In genomic region chr17:7886227-7887037, GRCh38 we compare ENCODE assay signal across 8 cellular contexts. TPM values are rescaled to one million over a fixed set of nuclear protein-coding genes. Genes with fewer than 3 reads are reported as not detected.
DNase-seq lines count a peak whose midpoint lies in the region; ATAC-seq and TF ChIP-seq lines count a peak whose summit lies in the region.

No MANE protein-coding gene starts in this region.

- H2BK120ac ChIP-seq in H9 (ENCODE audit: low read depth, low read length, poor library complexity, severe bottlenecking), result no peak overlapping the region

- H3K27me3 Mint-ChIP-seq in H9 (ENCODE audit: low read depth), result no peaks in the 10 kb centered on the region; the same call in none of the 2 replicates
- no peaks in the 10 kb centered on the region for H3K27me3 Mint-ChIP-seq in activated naive CD8-positive, alpha-beta T cell treated with anti-CD3 and anti-CD28 coated beads, Interleukin-2, amount 50 U/mL, for 24 hours

- no peak overlapping the region for H2BK5ac ChIP-seq in H9 (ENCODE audit: insufficient read length, low read length)

- peaks cover 4% of the 10 kb centered on the region for H3K36me3 ChIP-seq in iPS-15b (ENCODE audit: control insufficient read depth, insufficient read depth, low read length)

- H3K18ac ChIP-seq in H9 (ENCODE audit: insufficient read length, low read depth, low read length), result no peak overlapping the region

- H2AFZ ChIP-seq in H9 (ENCODE audit: low read length), result no peak overlapping the region

- POLR2A ChIA-PET in AG04450 (lab: Yijun Ruan, JAX), result interaction anchor here (0.6 to 1.7 kb wide), 2 partner anchors 29 to 63 kb away, joined by 4 to 8 read pairs; partner anchors contain the start of gene NAA38

- no peak overlapping the region for H2BK15ac ChIP-seq in H9 (ENCODE audit: low read depth, low read length)

- no peak overlapping the region for H3T11ph ChIP-seq in H9 (ENCODE audit: low read length)

- DNase-seq in AG04450 (ENCODE audit: low read depth, low spot score), result no peak
- DNase-seq in H9, result peak; percentile 69
- DNase-seq in SHP77 treated with DMSO at 0.1 percent for 48 hours (lab: John Stamatoyannopoulos, UW), result peak; percentile 44
- DNase-seq in activated naive CD8-positive, alpha-beta T cell treated with anti-CD3 and anti-CD28 coated beads, Interleukin-2, amount 50 U/mL, for 24 hours, result peak; percentile 69
- DNase-seq in stimulated activated CD4-positive, alpha-beta T cell treated with anti-CD3 and anti-CD28 coated beads, Interleukin-15, amount 100 ng/mL, for 1 hour (ENCODE audit: low read depth in 1 of 2, low spot score in 1 of 2), result peak; percentile 16 to 32

- H3K4me2 ChIP-seq in H9 (ENCODE audit: insufficient read depth, insufficient read length, low read length), result peak overlapping the region; percentile 82

- H3K79me2 ChIP-seq in H9 (ENCODE audit: insufficient read depth, low read length), result no peaks in the 10 kb centered on the region

- no peak overlapping the region for H4K8ac ChIP-seq in H9 (replicated peaks; ENCODE audit: insufficient read length, low read depth, low read length)

- H3K56ac ChIP-seq in H9 (ENCODE audit: insufficient read length, low read depth, low read length), result no peak overlapping the region

- no peaks in the 10 kb centered on the region for H3K27me3 ChIP-seq in AG04450 (ENCODE audit: control insufficient read depth, insufficient read depth, low read length)
- no peaks in the 10 kb centered on the region; the same call in 1 of the 2 replicates for H3K27me3 ChIP-seq in H9 (ENCODE audit: insufficient read depth, low read length)
- H3K27me3 ChIP-seq in iPS-15b (ENCODE audit: control insufficient read depth, insufficient read depth, low read length), result no peaks in the 10 kb centered on the region

- peaks cover 0 to 8% (median 0%) of the 10 kb centered on the region in 3 experiments; a peak in 2 of 7 replicates for H3K36me3 Mint-ChIP-seq in H9 (ENCODE audit: insufficient read depth in 1 of 3, low read depth in 3 of 3)
- peaks cover 22% of the 10 kb centered on the region for H3K36me3 Mint-ChIP-seq in activated naive CD8-positive, alpha-beta T cell treated with anti-CD3 and anti-CD28 coated beads, Interleukin-2, amount 50 U/mL, for 24 hours (ENCODE audit: low read depth)

- no peak overlapping the region for H2AK5ac ChIP-seq in H9 (ENCODE audit: insufficient read length, low read length)

- peak overlapping the region in 1 of 3 experiments; percentile 18; a peak in 1 of 7 replicates for H3K27ac Mint-ChIP-seq in H9
- H3K27ac Mint-ChIP-seq in activated naive CD8-positive, alpha-beta T cell treated with anti-CD3 and anti-CD28 coated beads, Interleukin-2, amount 50 U/mL, for 24 hours, result no peak overlapping the region

- H3K9me3 Mint-ChIP-seq in H9, result no peaks in the 10 kb centered on the region
- H3K9me3 Mint-ChIP-seq in activated naive CD8-positive, alpha-beta T cell treated with anti-CD3 and anti-CD28 coated beads, Interleukin-2, amount 50 U/mL, for 24 hours, result no peaks in the 10 kb centered on the region

- no peak overlapping the region for H3K9ac ChIP-seq in H9 (ENCODE audit: extremely low read depth, insufficient read length, low read length)
- peak overlapping the region; percentile 9 for H3K9ac ChIP-seq in iPS-15b (ENCODE audit: low read depth, low read length)

- H3K4me1 Mint-ChIP-seq in H9, result peaks cover 3 to 4% of the 10 kb centered on the region in 2 experiments
- peaks cover 10% of the 10 kb centered on the region for H3K4me1 Mint-ChIP-seq in activated naive CD8-positive, alpha-beta T cell treated with anti-CD3 and anti-CD28 coated beads, Interleukin-2, amount 50 U/mL, for 24 hours

- no peaks in the 10 kb centered on the region; the same call in 1 of the 2 replicates for H3K9me3 ChIP-seq in AG04450 (ENCODE audit: control insufficient read depth, insufficient read depth, low read length)
- H3K9me3 ChIP-seq in H9 (ENCODE audit: control insufficient read depth, low read depth, low read length), result no peaks in the 10 kb centered on the region
- no peaks in the 10 kb centered on the region for H3K9me3 ChIP-seq in iPS-15b (ENCODE audit: control insufficient read depth, insufficient read depth, low read length)

- H3K4me1 ChIP-seq in H9 (ENCODE audit: insufficient read depth, low read length), result no peaks in the 10 kb centered on the region
- peaks cover 6% of the 10 kb centered on the region for H3K4me1 ChIP-seq in iPS-15b (ENCODE audit: control insufficient read depth, insufficient read depth, low read length)

- no peak overlapping the region for H2BK20ac ChIP-seq in H9 (ENCODE audit: low read depth, low read length, poor library complexity, severe bottlenecking)

- no peaks in the 10 kb centered on the region for H3K79me1 ChIP-seq in H9 (ENCODE audit: insufficient read depth, low read depth, low read length, poor library complexity, severe bottlenecking)

- no peak overlapping the region for H4K91ac ChIP-seq in H9 (ENCODE audit: insufficient read length, low read depth, low read length)

- no CpG with 5 or more reads among the region's 30 CpGs for WGBS in H9 (ENCODE audit: extremely low coverage, insufficient read length, low lambda C conversion rate)

- H3K4ac ChIP-seq in H9 (ENCODE audit: low read depth, low read length), result no peak overlapping the region

- H2BK12ac ChIP-seq in H9 (ENCODE audit: insufficient read length, low read depth, low read length), result no peak overlapping the region

- no peak overlapping the region for H4K5ac ChIP-seq in H9 (ENCODE audit: insufficient read length, low read depth, low read length)

- ATAC-seq in activated naive CD8-positive, alpha-beta T cell treated with anti-CD3 and anti-CD28 coated beads, Interleukin-2, amount 50 U/mL, for 24 hours, result peak; percentile 6
- ATAC-seq in HG02763 (IDR thresholded peaks at IDR 0.05; ENCODE audit: unreplicated experiment) (no peak), HG02678 (IDR thresholded peaks at IDR 0.05; ENCODE audit: unreplicated experiment) (no peak)

- H3K4me3 ChIP-seq in AG04450 (ENCODE audit: low read depth, low read length) (peak overlapping the region; percentile 79), iPS-15b (ENCODE audit: low read depth, low read length) (peak overlapping the region; percentile 85)

- no peak overlapping the region for H3K23ac ChIP-seq in H9 (ENCODE audit: insufficient read length, low read depth, low read length)

- TF ChIP-seq CTCF in AG04450 (IDR thresholded peaks at IDR 0.05; ENCODE audit: low read depth, low read length) (no peak), H9 (conservative IDR thresholded peaks at IDR 0.05) (0 out of 3 replicates have a peak, but pooled peaks have one; percentile 14)

- H3K27ac ChIP-seq in AG04450 (ENCODE audit: low read depth, low read length) (peak overlapping the region; percentile 94), H9 (ENCODE audit: insufficient read length, low read depth, low read length) (no peak overlapping the region)

- peaks cover 28% of the 10 kb centered on the region for H3K23me2 ChIP-seq in H9 (ENCODE audit: insufficient read length, low read depth, low read length, poor library complexity, severe bottlenecking)

- H3K14ac ChIP-seq in H9 (ENCODE audit: insufficient read depth, low read length), result no peak overlapping the region

- CTCF ChIA-PET in AG04450 (lab: Charles Lee), result no interaction called here

- H3K4me3 Mint-ChIP-seq in H9, result no peak overlapping the region
- H3K4me3 Mint-ChIP-seq in activated naive CD8-positive, alpha-beta T cell treated with anti-CD3 and anti-CD28 coated beads, Interleukin-2, amount 50 U/mL, for 24 hours, result no peak overlapping the region

- H4K20me1 ChIP-seq in H9 (ENCODE audit: control insufficient read depth, insufficient read depth, insufficient read length), result no peaks in the 10 kb centered on the region

RNA-seq across cellular contexts. Expression of gene CHD3, which starts 2.2 kb away (rescaled TPM):
- polyA plus RNA-seq in AG04450 (2011; rRNA removed), result 50.0 and 68.6 TPM in 2 replicates
- 155 and 187 TPM in 2 replicates for polyA minus RNA-seq in AG04450 (2011; rRNA and poly(A)+ RNA removed)
- 33.2 and 35.7 TPM in 2 replicates for total RNA-seq in H9 (2021)

RNA-seq across cellular contexts. Expression of gene CYB5D1, which starts 28.6 kb away (rescaled TPM):
- polyA plus RNA-seq in AG04450 (2011; rRNA removed), result 6.9 and 8.1 TPM in 2 replicates
- polyA minus RNA-seq in AG04450 (2011; rRNA and poly(A)+ RNA removed), result 5.3 and 8.7 TPM in 2 replicates
- 17.1 and 18.0 TPM in 2 replicates for total RNA-seq in H9 (2021)

RNA-seq across cellular contexts. Expression of gene NAA38, which starts 29.1 kb away (rescaled TPM):
- polyA plus RNA-seq in AG04450 (2011; rRNA removed), result 49.3 and 59.0 TPM in 2 replicates
- 10.9 and 15.8 TPM in 2 replicates for polyA minus RNA-seq in AG04450 (2011; rRNA and poly(A)+ RNA removed)
- 40.0 and 50.2 TPM in 2 replicates for total RNA-seq in H9 (2021)

RNA-seq across cellular contexts. Expression of gene RNF227, which starts 29.7 kb away (rescaled TPM):
- polyA plus RNA-seq in AG04450 (2011; rRNA removed), result 1.3 and 1.4 TPM in 2 replicates
- polyA minus RNA-seq in AG04450 (2011; rRNA and poly(A)+ RNA removed), result 0.56 and 0.60 TPM in 2 replicates
- total RNA-seq in H9 (2021), result 1.9 and 2.5 TPM in 2 replicates

RNA-seq across cellular contexts. Expression of gene TMEM88, which starts 31.6 kb away (rescaled TPM):
- 0.29 and 0.45 TPM in 2 replicates for polyA plus RNA-seq in AG04450 (2011; rRNA removed)
- polyA minus RNA-seq in AG04450 (2011; rRNA and poly(A)+ RNA removed), result 0.78 TPM in 1 of 2 replicates, not detected in the other
- total RNA-seq in H9 (2021), result 8.9 and 11.3 TPM in 2 replicates
